In genomic region chr11:75022759-75023396, GRCh38 we compare ENCODE assay signal across 8 cellular contexts. TPM values are rescaled to one million over a fixed set of nuclear protein-coding genes. Genes with fewer than 3 reads are reported as not detected.
DNase-seq lines count a peak whose midpoint lies in the region; ATAC-seq and TF ChIP-seq lines count a peak whose summit lies in the region.

No MANE protein-coding gene starts in this region.

- CTCF ChIA-PET in activated CD8-positive, alpha-beta T cell treated with anti-CD3 and anti-CD28 coated beads for 36 hours (lab: Charles Lee) = interaction anchor here (0.6 to 4.3 kb wide), 51 partner anchors 8 to 463 kb away, joined by 3 to 41 read pairs (median 4); partner anchors contain the start of genes NEU3 and TPBGL

- DNase-seq in NCI-H774 (lab: John Stamatoyannopoulos, UW) = peak; percentile 62
- peak; percentile 82 for DNase-seq in activated CD8-positive, alpha-beta T cell treated with anti-CD3 and anti-CD28 coated beads for 36 hours
- DNase-seq in effector CD8-positive, alpha-beta T cell (lab: John Stamatoyannopoulos, UW) = peak; percentile 53
- DNase-seq in memory B cell (ENCODE audit: low spot score in 2 of 2) = peak; percentile 68 to 77
- DNase-seq in stimulated activated CD8-positive, alpha-beta memory T cell treated with anti-CD3 and anti-CD28 coated beads, Interleukin-15, amount 100 ng/mL, for 24 hours (ENCODE audit: low read depth) = peak; percentile 52

- no peak overlapping the region for H3K27ac Mint-ChIP-seq in activated CD8-positive, alpha-beta T cell treated with anti-CD3 and anti-CD28 coated beads for 36 hours
- H3K27ac Mint-ChIP-seq in memory B cell = no peak overlapping the region

- peaks cover 4% of the 10 kb centered on the region for H3K9me3 Mint-ChIP-seq in activated CD8-positive, alpha-beta T cell treated with anti-CD3 and anti-CD28 coated beads for 36 hours
- H3K9me3 Mint-ChIP-seq in memory B cell = peaks cover 5% of the 10 kb centered on the region

- intact Hi-C loops in activated CD8-positive, alpha-beta T cell treated with anti-CD3 and anti-CD28 coated beads for 36 hours (cut with micrococcal nuclease) = loop anchor here (2.0 to 10.0 kb wide), 2 partner anchors 182 to 226 kb away; no protein-coding TSS in a partner anchor

- ATAC-seq in GM18498 (IDR thresholded peaks at IDR 0.05; ENCODE audit: unreplicated experiment) (peak; percentile 81), HG03460 (IDR thresholded peaks at IDR 0.05; ENCODE audit: unreplicated experiment) (peak; percentile 55), memory B cell (ENCODE audit: low read depth) (peak; percentile 88)
- peak; percentile 94 for ATAC-seq in activated CD8-positive, alpha-beta T cell treated with anti-CD3 and anti-CD28 coated beads for 36 hours

- POLR2A ChIA-PET in activated CD8-positive, alpha-beta T cell treated with anti-CD3 and anti-CD28 coated beads for 36 hours (lab: Charles Lee) = no interaction called here

- H3K4me3 Mint-ChIP-seq in activated CD8-positive, alpha-beta T cell treated with anti-CD3 and anti-CD28 coated beads for 36 hours = no peak overlapping the region
- no peak overlapping the region for H3K4me3 Mint-ChIP-seq in memory B cell

- no peak overlapping the region for H3K27ac ChIP-seq in 22Rv1

- peak; percentile 95 for TF ChIP-seq CTCF in 22Rv1 (IDR thresholded peaks at IDR 0.05)
- TF ChIP-seq CTCF in activated CD8-positive, alpha-beta T cell treated with anti-CD3 and anti-CD28 coated beads for 36 hours (IDR thresholded peaks at IDR 0.05) = peak; percentile 98

- H3K27me3 Mint-ChIP-seq in activated CD8-positive, alpha-beta T cell treated with anti-CD3 and anti-CD28 coated beads for 36 hours = no peaks in the 10 kb centered on the region
- no peaks in the 10 kb centered on the region for H3K27me3 Mint-ChIP-seq in memory B cell

- H3K4me1 Mint-ChIP-seq in activated CD8-positive, alpha-beta T cell treated with anti-CD3 and anti-CD28 coated beads for 36 hours (ENCODE audit: low read depth) = no peaks in the 10 kb centered on the region
- no peaks in the 10 kb centered on the region for H3K4me1 Mint-ChIP-seq in memory B cell

- peaks cover 7% of the 10 kb centered on the region for H3K36me3 Mint-ChIP-seq in activated CD8-positive, alpha-beta T cell treated with anti-CD3 and anti-CD28 coated beads for 36 hours (ENCODE audit: low read depth)
- H3K36me3 Mint-ChIP-seq in memory B cell = peaks cover 8% of the 10 kb centered on the region

RNA-seq across cellular contexts. Expression of gene NEU3, which starts 34.1 kb away (rescaled TPM):
- total RNA-seq in activated CD8-positive, alpha-beta T cell treated with anti-CD3 and anti-CD28 coated beads for 36 hours = 10 to 100 TPM; 18.6 to 19.4 TPM
